18 cellular contexts compared by ENCODE assay signal in the genomic region with DNA sequence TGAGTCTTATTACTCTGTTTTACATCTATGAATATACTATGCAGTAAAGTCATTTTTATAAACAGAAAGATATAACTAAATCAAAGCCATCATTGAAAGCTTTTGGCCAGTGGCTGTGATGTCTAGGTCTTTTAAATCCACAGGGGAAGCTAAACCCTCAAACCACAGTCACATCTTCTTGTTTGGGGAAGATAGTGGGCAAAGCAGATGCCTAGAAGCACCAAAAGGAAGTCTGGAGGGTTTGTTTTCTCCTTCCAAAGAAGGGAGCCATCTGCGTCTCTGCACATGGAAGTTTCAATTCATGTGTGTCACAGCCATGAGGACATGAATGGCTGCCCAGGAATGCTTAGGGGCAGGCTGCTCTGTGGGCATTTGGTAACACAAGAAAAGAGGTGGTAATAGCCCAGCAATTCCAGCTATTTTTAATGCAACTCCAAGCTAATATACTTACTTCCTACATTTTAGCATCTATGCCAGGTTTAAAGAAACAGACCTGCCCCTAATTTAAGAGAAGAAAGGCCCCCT.
DNase-seq lines count a peak whose midpoint lies in the region; ATAC-seq and TF ChIP-seq lines count a peak whose summit lies in the region.
"Had no signal": no experiment of that assay in that cellular context is flagged by ENCODE, and none has a peak within 500 bp of the region (broad histone marks: within the 10 kb centered on the region; RNA-seq: fewer than 3 reads in every experiment).

No MANE protein-coding gene starts in this region.

- peak overlapping the region; percentile 25 to 58 (median 56) for H3K27ac Mint-ChIP-seq in nephron
- H3K27ac Mint-ChIP-seq: activated naive CD4-positive, alpha-beta T cell treated with anti-CD3 and anti-CD28 coated beads, Interleukin-2, amount 10 ng/mL, durations not matched to agents 7 days and 5 days; T-helper 2 cell treated with Interferon-gamma antibody and Interleukin-4, amounts not matched to agents 5 μg/mL and 100 μg/mL, for 36 hours had no signal

- H3K27me3 Mint-ChIP-seq in nephron (ENCODE audit: low read depth), result no peaks in the 10 kb centered on the region
- H3K27me3 Mint-ChIP-seq: activated naive CD4-positive, alpha-beta T cell treated with anti-CD3 and anti-CD28 coated beads, Interleukin-2, amount 10 ng/mL, durations not matched to agents 7 days and 5 days had no signal

- ATAC-seq in HG03460 (IDR thresholded peaks at IDR 0.05; ENCODE audit: unreplicated experiment), result no peak
- ATAC-seq in GM18867 (IDR thresholded peaks at IDR 0.05; ENCODE audit: unreplicated experiment), result no peak

- H3K36me3 Mint-ChIP-seq in nephron (ENCODE audit: low read depth), result no peaks in the 10 kb centered on the region
- H3K36me3 Mint-ChIP-seq: activated naive CD4-positive, alpha-beta T cell treated with anti-CD3 and anti-CD28 coated beads, Interleukin-2, amount 10 ng/mL, durations not matched to agents 7 days and 5 days had no signal

- H3K4me1 Mint-ChIP-seq in nephron, result peaks cover 27% of the 10 kb centered on the region

- no peak overlapping the region for H3K4me3 Mint-ChIP-seq in nephron
- H3K4me3 Mint-ChIP-seq: activated naive CD4-positive, alpha-beta T cell treated with anti-CD3 and anti-CD28 coated beads, Interleukin-2, amount 10 ng/mL, durations not matched to agents 7 days and 5 days; immature natural killer cell; T-helper 2 cell treated with Interferon-gamma antibody and Interleukin-4, amounts not matched to agents 5 μg/mL and 100 μg/mL, for 36 hours had no signal

- DNase-seq in Ammon's horn (ENCODE audit: low spot score) (peak; percentile 45), RPMI7951 (ENCODE audit: low read depth) (peak; percentile 22), fibroblast of mammary gland (ENCODE audit: low read depth) (peak; percentile 51), A172 (ENCODE audit: low spot score) (no peak), NCI-H146 (lab: John Stamatoyannopoulos, UW) (no peak)
- DNase-seq: activated CD4-positive, alpha-beta T cell treated with anti-CD3 and anti-CD28 coated beads for 4 hours; activated CD8-positive, alpha-beta memory T cell treated with anti-CD3 and anti-CD28 coated beads, Interleukin-2, amount 50 U/mL, for 4 hours; activated naive CD4-positive, alpha-beta T cell treated with anti-CD3 and anti-CD28 coated beads, Interleukin-2, amount 10 ng/mL, durations not matched to agents 7 days and 5 days; Calu3; effector CD8-positive, alpha-beta T cell; gastrocnemius medialis; immature natural killer cell; NCI-H1436 treated with DMSO at 0.1 percent for 48 hours; SIG-M5 had no signal

- no peak overlapping the region for H3K4me3 ChIP-seq in fibroblast of mammary gland (ENCODE audit: control insufficient read depth, low read depth, low read length)
- H3K4me3 ChIP-seq: gastrocnemius medialis had no signal

- TF ChIP-seq CTCF in fibroblast of mammary gland (conservative IDR thresholded peaks at IDR 0.05; ENCODE audit: control insufficient read depth, insufficient read depth, low read depth, low read length) (no peak), nephron (IDR thresholded peaks at IDR 0.05; ENCODE audit: unreplicated experiment in 3 of 3) (no peak)

- H3K9me3 Mint-ChIP-seq in nephron, result peaks cover 3% of the 10 kb centered on the region
- H3K9me3 Mint-ChIP-seq: activated naive CD4-positive, alpha-beta T cell treated with anti-CD3 and anti-CD28 coated beads, Interleukin-2, amount 10 ng/mL, durations not matched to agents 7 days and 5 days; immature natural killer cell; T-helper 2 cell treated with Interferon-gamma antibody and Interleukin-4, amounts not matched to agents 5 μg/mL and 100 μg/mL, for 36 hours had no signal

Comparison
In these comparisons a context has a peak if more than half of its experiments do, and no peak if none do; other contexts are left out.
1. DNase-seq: peak in Ammon's horn (single experiment), RPMI7951 (single experiment) and fibroblast of mammary gland (single experiment); none in A172 (single experiment) and NCI-H146 (single experiment).